8 cellular contexts compared by ENCODE assay signal in genomic region chr6:39377530-39377929, GRCh38. TPM values are rescaled to one million over a fixed set of nuclear protein-coding genes. Genes with fewer than 3 reads are reported as not detected.
DNase-seq lines count a peak whose midpoint lies in the region; ATAC-seq, FAIRE-seq and TF ChIP-seq lines count a peak whose summit lies in the region.

No MANE protein-coding gene starts in this region.

- H3K4me3 ChIP-seq in choroid plexus epithelial cell (ENCODE audit: low read depth, low read length) (no peak overlapping the region), HepG2 (replicated peaks in 1 of 3; ENCODE audit: insufficient read depth in 1 of 3, low read depth in 2 of 3, low read length in 3 of 3) (no peak overlapping the region)

- H3K36me3 Mint-ChIP-seq in Calu3 (ENCODE audit: insufficient read depth, unreplicated experiment) = no peaks in the 10 kb centered on the region

- H3K4me1 ChIP-seq in HepG2 (ENCODE audit: insufficient read depth, low read length) = no peaks in the 10 kb centered on the region

- H3K4me2 ChIP-seq in HepG2 (ENCODE audit: low read depth, low read length) = no peak overlapping the region

- no peaks in the 10 kb centered on the region for H3K4me1 Mint-ChIP-seq in Calu3 (ENCODE audit: low read depth, unreplicated experiment)

- peak; percentile 94 for ATAC-seq in HepG2
- no peak for ATAC-seq in HG03521 (IDR thresholded peaks at IDR 0.05; ENCODE audit: unreplicated experiment)
- no peak for ATAC-seq in HG03175 (IDR thresholded peaks at IDR 0.05; ENCODE audit: unreplicated experiment)

- peak; percentile 75 for TF ChIP-seq RAD21 in HepG2 (CRISPR knock-in tag; IDR thresholded peaks at IDR 0.05)

- no peak overlapping the region for H3K9ac ChIP-seq in HepG2 (ENCODE audit: insufficient read depth, low read depth, low read length)

- peaks cover 78% of the 10 kb centered on the region for H3K27me3 Mint-ChIP-seq in Calu3 (ENCODE audit: unreplicated experiment)

- no peaks in the 10 kb centered on the region for H3K9me3 Mint-ChIP-seq in Calu3 (ENCODE audit: low read depth, unreplicated experiment)

- H3K36me3 ChIP-seq in HepG2 (replicated peaks in 1 of 2; ENCODE audit: control insufficient read depth in 1 of 2, insufficient read depth in 2 of 2, low read length in 2 of 2) = no peaks in the 10 kb centered on the region

- WGBS in HepG2 (ENCODE audit: low lambda C conversion rate) = 1% methylated on average over 6 of the region's 6 CpGs

- CTCF ChIA-PET in Calu3 (lab: Charles Lee) (interaction anchor here (0.7 to 1.4 kb wide), 2 partner anchors 14 to 927 kb away, joined by 3 to 4 read pairs; no protein-coding TSS in a partner anchor), HepG2 (lab: Yijun Ruan, JAX; ENCODE audit: low intra/inter-chr PET ratio, low total read pairs) (interaction anchor here (1.4 kb wide), 1 partner anchor 515 kb away, joined by 12 read pairs; no protein-coding TSS in a partner anchor)

- POLR2A ChIA-PET in HepG2 (lab: Yijun Ruan, JAX) = no interaction called here

- in situ Hi-C loops in HepG2 (cut with HindIII; ENCODE audit: extremely low pct_ligation_motif_present, low pct_unique_long_range_greater_than_20kb) = loop anchor here (10.0 kb wide), 1 partner anchor 937 kb away; no protein-coding TSS in a partner anchor

- no peak overlapping the region for H3K4me3 Mint-ChIP-seq in Calu3 (ENCODE audit: low read depth, unreplicated experiment)

- peak; percentile 42 for TF ChIP-seq CTCF in Calu3 (IDR thresholded peaks at IDR 0.05; ENCODE audit: unreplicated experiment)
- peak; percentile 73 for TF ChIP-seq CTCF in choroid plexus epithelial cell (conservative IDR thresholded peaks at IDR 0.05; ENCODE audit: low read depth, low read length)
- TF ChIP-seq CTCF in HepG2 (CRISPR knock-in tag; IDR thresholded peaks at IDR 0.05) = peak; percentile 81

- H2AFZ ChIP-seq in HepG2 (ENCODE audit: low read length) = no peak overlapping the region

- TF ChIP-seq POLR2A in HepG2 (IDR thresholded peaks at IDR 0.05; ENCODE audit: insufficient read depth in 1 of 2, low read depth in 2 of 2, low read length in 2 of 2) = no peak

- no peaks in the 10 kb centered on the region for H3K9me3 ChIP-seq in HepG2 (ENCODE audit: low read length)

- no peak overlapping the region for H3K27ac Mint-ChIP-seq in Calu3 (ENCODE audit: unreplicated experiment)

- DNase-seq in Calu3 = peak; percentile 59
- DNase-seq in GOT3 (lab: John Stamatoyannopoulos, UW) = peak; percentile 39
- peak; percentile 75 for DNase-seq in NCI-H82 (lab: John Stamatoyannopoulos, UW)
- DNase-seq in choroid plexus epithelial cell (ENCODE audit: low read depth) = peak; percentile 89
- DNase-seq in HepG2 (ENCODE audit: low spot score) = peak; percentile 33
- DNase-seq in ureter (ENCODE audit: low spot score) = peak; percentile 59

- H3K27me3 ChIP-seq in HepG2 (ENCODE audit: control insufficient read depth in 1 of 2, insufficient read depth in 2 of 2, low read length in 2 of 2) = no peaks in the 10 kb centered on the region

- FAIRE-seq in HepG2 (lab: Jason Lieb, UNC) = peak; percentile 77

- no TSS peak for BruUV-seq in Calu3 (replicated peaks; lab: Mats Ljungman, UMichigan)
- BruUV-seq in HepG2 (replicated peaks; lab: Mats Ljungman, UMichigan) = no TSS peak

- TF ChIP-seq EP300 in HepG2 (IDR thresholded peaks at IDR 0.05; ENCODE audit: low read depth in 2 of 2, low read length in 2 of 2) = no peak
- no peak for TF ChIP-seq EP300 in HepG2 (CRISPR knock-in tag; IDR thresholded peaks at IDR 0.05; ENCODE audit: borderline replicate concordance)

- intact Hi-C loops in Calu3 (cut with micrococcal nuclease; ENCODE audit: unreplicated experiment) = loop anchor here (1.0 kb wide), 1 partner anchor 515 kb away; no protein-coding TSS in a partner anchor
- intact Hi-C loops in HepG2 (cut with micrococcal nuclease; ENCODE audit: unreplicated experiment) = loop anchor here (1.0 to 10.0 kb wide), 2 partner anchors 515 to 927 kb away; no protein-coding TSS in a partner anchor

- no peaks in the 10 kb centered on the region for H4K20me1 ChIP-seq in HepG2 (ENCODE audit: insufficient read depth, low read length)

- no peak overlapping the region for H3K27ac ChIP-seq in HepG2 (ENCODE audit: extremely low read length, insufficient read depth, low read length)

- no peaks in the 10 kb centered on the region for H3K79me2 ChIP-seq in HepG2 (ENCODE audit: insufficient read depth, low read length)

TF ChIP-seq in HepG2, 621 proteins besides CTCF, POLR2A, EP300 and RAD21 (continues in another document):
- peak; percentile 29 for TF ChIP-seq TEAD3 (CRISPR knock-in tag; optimal IDR thresholded peaks at IDR 0.05; ENCODE audit: borderline replicate concordance)
- TF ChIP-seq HNF1B (CRISPR knock-in tag; IDR thresholded peaks at IDR 0.05) = peak; percentile 35; the same call in 1 of the 2 replicates
- peak; percentile 72 for TF ChIP-seq SMC3 (IDR thresholded peaks at IDR 0.05; ENCODE audit: low read length)
- no peak for TF ChIP-seq HDAC2 (CRISPR knock-in tag; IDR thresholded peaks at IDR 0.05)
- no peak for TF ChIP-seq PAX8 (CRISPR knock-in tag; IDR thresholded peaks at IDR 0.05; ENCODE audit: borderline replicate concordance)
- TF ChIP-seq ZFP62 (CRISPR knock-in tag; IDR thresholded peaks at IDR 0.05) = no peak
- peak; percentile 91 for TF ChIP-seq STAG1 (CRISPR knock-in tag; IDR thresholded peaks at IDR 0.05)
- peak; percentile 35 for TF ChIP-seq XRCC5 (optimal IDR thresholded peaks at IDR 0.05; ENCODE audit: low read length)
- TF ChIP-seq, protein P1, sequence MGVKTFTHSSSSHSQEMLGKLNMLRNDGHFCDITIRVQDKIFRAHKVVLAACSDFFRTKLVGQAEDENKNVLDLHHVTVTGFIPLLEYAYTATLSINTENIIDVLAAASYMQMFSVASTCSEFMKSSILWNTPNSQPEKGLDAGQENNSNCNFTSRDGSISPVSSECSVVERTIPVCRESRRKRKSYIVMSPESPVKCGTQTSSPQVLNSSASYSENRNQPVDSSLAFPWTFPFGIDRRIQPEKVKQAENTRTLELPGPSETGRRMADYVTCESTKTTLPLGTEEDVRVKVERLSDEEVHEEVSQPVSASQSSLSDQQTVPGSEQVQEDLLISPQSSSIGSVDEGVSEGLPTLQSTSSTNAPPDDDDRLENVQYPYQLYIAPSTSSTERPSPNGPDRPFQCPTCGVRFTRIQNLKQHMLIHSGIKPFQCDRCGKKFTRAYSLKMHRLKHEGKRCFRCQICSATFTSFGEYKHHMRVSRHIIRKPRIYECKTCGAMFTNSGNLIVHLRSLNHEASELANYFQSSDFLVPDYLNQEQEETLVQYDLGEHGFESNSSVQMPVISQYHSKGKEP (CRISPR knock-in tag; IDR thresholded peaks at IDR 0.05) = no peak
- TF ChIP-seq ZNF260 (CRISPR knock-in tag; IDR thresholded peaks at IDR 0.05; ENCODE audit: borderline replicate concordance, low read depth) = 0 out of 2 replicates have a peak, but pooled peaks have one; percentile 85
- no peak for TF ChIP-seq ATF2 (CRISPR knock-in tag; IDR thresholded peaks at IDR 0.05)
- 0 out of 2 replicates have a peak, but pooled peaks have one; percentile 29 for TF ChIP-seq ELF3 (CRISPR knock-in tag; IDR thresholded peaks at IDR 0.05)

RNA-seq across cellular contexts. Expression of gene KCNK16, which starts 55.0 kb away (rescaled TPM):
- not detected in 2 replicates for total RNA-seq in Calu3 (2022)
- total RNA-seq in HepG2 (2016; rRNA removed; fragmentation: Illumina TruSeq; extraction: Trizol) = not detected in 2 replicates
- not detected in 2 replicates for total RNA-seq in HepG2 (2016; cell fraction: cytosol; rRNA removed; fragmentation: Illumina TruSeq; extraction: Trizol; ENCODE audit: low read depth)
- not detected in 2 replicates for total RNA-seq in HepG2 (2016; cell fraction: insoluble cytoplasmic fraction; rRNA removed; fragmentation: Illumina TruSeq; extraction: Trizol)
- total RNA-seq in HepG2 (2016; cell fraction: membrane; rRNA removed; fragmentation: Illumina TruSeq; extraction: Trizol) = not detected in 2 replicates
- not detected in 2 replicates for total RNA-seq in HepG2 (2016; cell fraction: nucleus; rRNA removed; fragmentation: Illumina TruSeq; extraction: Trizol)
- not detected in 2 replicates for polyA plus RNA-seq in HepG2 (2011; rRNA removed)
- not detected in 2 replicates for polyA plus RNA-seq in HepG2 (2011; cell fraction: cytosol; rRNA removed)
- not detected in 2 replicates for polyA plus RNA-seq in HepG2 (2011; cell fraction: nucleus; rRNA removed)
- not detected in 2 replicates for polyA plus RNA-seq in HepG2 (2012)
- not detected in 2 replicates for polyA plus RNA-seq in HepG2 (2016; cell fraction: cytosol; fragmentation: Illumina TruSeq; extraction: Trizol; ENCODE audit: low read depth)
- not detected in 2 replicates for polyA plus RNA-seq in HepG2 (2016; cell fraction: insoluble cytoplasmic fraction; fragmentation: Illumina TruSeq; extraction: Trizol; ENCODE audit: low read depth)
- polyA plus RNA-seq in HepG2 (2016; cell fraction: membrane; fragmentation: Illumina TruSeq; extraction: Trizol; ENCODE audit: low read depth) = not detected in 2 replicates
- not detected in 2 replicates for polyA plus RNA-seq in HepG2 (2016; cell fraction: nucleus; fragmentation: Illumina TruSeq; extraction: Trizol; ENCODE audit: insufficient read depth, low read depth)
- polyA minus RNA-seq in HepG2 (2011; rRNA and poly(A)+ RNA removed; ENCODE audit: low replicate concordance) = not detected in 2 replicates
- polyA minus RNA-seq in HepG2 (2011; cell fraction: cytosol; rRNA and poly(A)+ RNA removed) = not detected in 2 replicates
- not detected in 2 replicates for polyA minus RNA-seq in HepG2 (2011; cell fraction: nucleus; rRNA and poly(A)+ RNA removed)
- total RNA-seq in ureter = not detected

Comparison
In these comparisons a context has a peak if more than half of its experiments do, and no peak if none do; other contexts are left out.
1. DNase-seq: peak in every context shown above with its lines; median percentile 89 in choroid plexus epithelial cell; 75 in NCI-H82; 59 in Calu3; 59 in ureter; 39 in GOT3; 33 in HepG2.